ENCODE assay signal across 17 cellular contexts in genomic region chr15:63073497-63074172, GRCh38. TPM values are rescaled to one million over a fixed set of nuclear protein-coding genes. Genes with fewer than 3 reads are reported as not detected.
A peak's percentile ranks its signal among the peaks of the same experiment; 100 is the strongest.
DNase-seq lines count a peak whose midpoint lies in the region; ATAC-seq and TF ChIP-seq lines count a peak whose summit lies in the region.
"Had no signal": no experiment of that assay in that cellular context is flagged by ENCODE, and none has a peak within 500 bp of the region (broad histone marks: within the 10 kb centered on the region; RNA-seq: fewer than 3 reads in every experiment).

No MANE protein-coding gene starts in this region.

- H3K4me1 Mint-ChIP-seq in mesothelial cell of epicardium (peaks cover 61% of the 10 kb centered on the region), type B pancreatic cell (ENCODE audit: unreplicated experiment) (peaks cover 65% of the 10 kb centered on the region), CD14-positive monocyte (peaks cover 6% of the 10 kb centered on the region)

- H3K27me3 Mint-ChIP-seq in mesothelial cell of epicardium (ENCODE audit: low read depth) (peaks cover 1% of the 10 kb centered on the region), type B pancreatic cell (peaks cover 2% of the 10 kb centered on the region), CD14-positive monocyte (ENCODE audit: low read depth in 3 of 3) (peaks cover 0 to 11% (median 6%) of the 10 kb centered on the region in 3 donors)

- H3K4me3 ChIP-seq in brain microvascular endothelial cell (ENCODE audit: low read depth, low read length): no peak overlapping the region
- H3K4me3 ChIP-seq: lung, SJSA1, skin epidermis had no signal

- no peaks in the 10 kb centered on the region for H3K27me3 ChIP-seq in brain microvascular endothelial cell (replicated peaks)
- H3K27me3 ChIP-seq: SJSA1 had no signal

- no peak for ATAC-seq in HG03439 (IDR thresholded peaks at IDR 0.05; ENCODE audit: unreplicated experiment)
- ATAC-seq in GM18520 (IDR thresholded peaks at IDR 0.05; ENCODE audit: unreplicated experiment): no peak
- ATAC-seq: activated CD8-positive, alpha-beta T cell treated with anti-CD3 and anti-CD28 coated beads for 36 hours had no signal

- H3K9me3 Mint-ChIP-seq in mesothelial cell of epicardium: no peaks in the 10 kb centered on the region
- H3K9me3 Mint-ChIP-seq in type B pancreatic cell: no peaks in the 10 kb centered on the region
- H3K9me3 Mint-ChIP-seq in CD14-positive monocyte: no peaks in the 10 kb centered on the region
- H3K9me3 Mint-ChIP-seq: activated CD8-positive, alpha-beta T cell treated with anti-CD3 and anti-CD28 coated beads for 36 hours; activated T-helper 2 cell treated with anti-CD3 and anti-CD28 coated beads, Interferon-gamma antibody, Interleukin-2, Interleukin-4, amounts not matched to agents 10 μg/mL and 5 μg/mL and 100 μg/mL, durations not matched to agents 14 hours and 24 hours and 36 hours had no signal

- peak overlapping the region; percentile 74 for H3K27ac Mint-ChIP-seq in mesothelial cell of epicardium
- H3K27ac Mint-ChIP-seq in type B pancreatic cell: peak overlapping the region; percentile 3
- no peak overlapping the region for H3K27ac Mint-ChIP-seq in CD14-positive monocyte
- H3K27ac Mint-ChIP-seq: activated CD8-positive, alpha-beta T cell treated with anti-CD3 and anti-CD28 coated beads for 36 hours; activated T-helper 2 cell treated with anti-CD3 and anti-CD28 coated beads, Interferon-gamma antibody, Interleukin-2, Interleukin-4, amounts not matched to agents 10 μg/mL and 5 μg/mL and 100 μg/mL, durations not matched to agents 14 hours and 24 hours and 36 hours had no signal

- no peak for TF ChIP-seq CTCF in brain microvascular endothelial cell (IDR thresholded peaks at IDR 0.05; ENCODE audit: low read depth, low read length, missing control alignments)
- no peak for TF ChIP-seq CTCF in mesothelial cell of epicardium (IDR thresholded peaks at IDR 0.05; ENCODE audit: unreplicated experiment)
- TF ChIP-seq CTCF in type B pancreatic cell (conservative IDR thresholded peaks at IDR 0.05): no peak
- no peak for TF ChIP-seq CTCF in CD14-positive monocyte (IDR thresholded peaks at IDR 0.05)

- in situ Hi-C loops in brain microvascular endothelial cell (cut with HindIII; ENCODE audit: low pct_ligation_motif_present, low sequenced_read_pairs): no loop called here

- peaks cover 38% of the 10 kb centered on the region for H3K36me3 ChIP-seq in brain microvascular endothelial cell (replicated peaks)

- H3K36me3 Mint-ChIP-seq in mesothelial cell of epicardium (peaks cover 25% of the 10 kb centered on the region), type B pancreatic cell (peaks cover 22% of the 10 kb centered on the region), CD14-positive monocyte (peaks cover 6 to 7% of the 10 kb centered on the region in 2 donors)

- intact Hi-C loops in CD14-positive monocyte (cut with micrococcal nuclease): no loop called here

- H3K27ac ChIP-seq in brain microvascular endothelial cell: peak overlapping the region; percentile 48
- H3K27ac ChIP-seq: neutrophil, SJSA1, skin epidermis had no signal

- H3K4me3 Mint-ChIP-seq in mesothelial cell of epicardium: no peak overlapping the region
- H3K4me3 Mint-ChIP-seq in type B pancreatic cell: no peak overlapping the region
- H3K4me3 Mint-ChIP-seq in CD14-positive monocyte: no peak overlapping the region
- H3K4me3 Mint-ChIP-seq: activated CD8-positive, alpha-beta T cell treated with anti-CD3 and anti-CD28 coated beads for 36 hours had no signal

- peak; percentile 97 for DNase-seq in OCI-M1 (lab: John Stamatoyannopoulos, UW)
- DNase-seq in brain microvascular endothelial cell: peak; percentile 51
- no peak for DNase-seq in mesothelial cell of epicardium (ENCODE audit: low spot score in 2 of 2, unreplicated experiment in 2 of 2)
- no peak for DNase-seq in type B pancreatic cell (ENCODE audit: extremely low spot score, unreplicated experiment)
- no peak for DNase-seq in CD14-positive monocyte (ENCODE audit: low spot score)
- DNase-seq: activated CD8-positive, alpha-beta T cell treated with anti-CD3 and anti-CD28 coated beads for 36 hours; aorta; KG1; NCI-H1092 treated with DMSO at 0.1 percent for 48 hours; stimulated activated naive CD4-positive, alpha-beta T cell had no signal

RNA-seq across cellular contexts. Expression of gene TPM1, which starts 31.1 kb away (rescaled TPM):
- 635 to 667 TPM (median 659 TPM) in 3 replicates for total RNA-seq in mesothelial cell of epicardium
- 343 and 447 TPM in 2 replicates for total RNA-seq in type B pancreatic cell (ENCODE audit: low replicate concordance)
- polyA plus RNA-seq in CD14-positive monocyte: 10 to 100 TPM; 11.7 to 15.9 TPM

RNA-seq across cellular contexts. Expression of gene LACTB, which starts 48.0 kb away (rescaled TPM):
- total RNA-seq in mesothelial cell of epicardium (7.6 to 9.0 TPM (median 8.2 TPM) in 3 replicates), type B pancreatic cell (ENCODE audit: low replicate concordance) (10.9 and 12.6 TPM in 2 replicates)
- polyA plus RNA-seq in CD14-positive monocyte: 10 to 100 TPM; 40.4 to 59.3 TPM

Comparison
In these comparisons a context has a peak if more than half of its experiments do, and no peak if none do; other contexts are left out.
1. DNase-seq: peak in OCI-M1 (single experiment) and brain microvascular endothelial cell (single experiment); none in mesothelial cell of epicardium (0 of 2), type B pancreatic cell (single experiment) and CD14-positive monocyte (single experiment).
2. H3K27ac Mint-ChIP-seq: peak in mesothelial cell of epicardium (single experiment) and type B pancreatic cell (single experiment); none in CD14-positive monocyte (0 of 7).